9 cellular contexts compared by ENCODE assay signal in the genomic region with DNA sequence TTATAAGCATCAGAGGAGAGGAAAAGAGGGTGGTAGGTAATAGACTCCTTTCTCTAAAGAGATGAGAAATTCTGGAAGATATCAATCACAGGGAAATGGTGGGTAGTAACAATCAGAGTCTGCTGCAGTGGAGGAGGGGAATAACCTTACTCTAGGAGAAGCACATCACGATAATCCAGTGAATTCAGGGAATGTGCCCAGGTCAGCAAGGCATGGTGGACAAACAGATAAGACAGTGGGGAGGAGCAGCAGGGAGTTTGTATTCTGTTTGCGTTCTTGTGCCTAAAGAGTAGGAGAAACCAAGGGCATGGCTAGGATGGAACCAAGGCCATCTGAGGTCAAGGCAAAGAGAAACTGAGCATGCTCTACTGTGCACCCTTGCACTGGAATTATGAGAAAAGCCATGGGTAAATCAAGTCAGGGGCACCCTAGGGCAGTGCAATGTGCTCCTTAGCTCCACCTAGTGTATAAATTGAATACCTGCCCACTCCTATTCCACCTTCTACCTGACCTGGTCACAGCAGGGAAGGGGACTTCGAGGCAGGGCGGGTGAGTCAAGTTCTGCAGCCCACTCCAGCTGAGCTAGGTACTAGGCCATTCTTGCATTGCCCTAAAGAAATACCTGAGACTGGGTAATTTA. TPM values are rescaled to one million over a fixed set of nuclear protein-coding genes. Genes with fewer than 3 reads are reported as not detected.
DNase-seq lines count a peak whose midpoint lies in the region; ATAC-seq and TF ChIP-seq lines count a peak whose summit lies in the region.
"Had no signal": no experiment of that assay in that cellular context is flagged by ENCODE, and none has a peak within 500 bp of the region (broad histone marks: within the 10 kb centered on the region; RNA-seq: fewer than 3 reads in every experiment).

No MANE protein-coding gene starts in this region.

- H3K27me3 ChIP-seq in ovary = no peaks in the 10 kb centered on the region

- no peak for TF ChIP-seq POLR2A in ovary (IDR thresholded peaks at IDR 0.05)

- H3K36me3 Mint-ChIP-seq in nephron progenitor cell (ENCODE audit: low read depth) = peaks cover 3% of the 10 kb centered on the region

- H3K4me3 Mint-ChIP-seq in nephron progenitor cell = no peak overlapping the region
- H3K4me3 Mint-ChIP-seq: activated CD4-positive, alpha-beta memory T cell treated with anti-CD3 and anti-CD28 coated beads, Interleukin-2, amount 10 ng/mL, durations not matched to agents 7 days and 5 days had no signal

- TF ChIP-seq CTCF in 22Rv1 (IDR thresholded peaks at IDR 0.05) (peak; percentile 87), fibroblast of villous mesenchyme (IDR thresholded peaks at IDR 0.05; ENCODE audit: insufficient read depth, low read depth, low read length) (peak; percentile 48), ovary (IDR thresholded peaks at IDR 0.05) (no peak), nephron progenitor cell (IDR thresholded peaks at IDR 0.05) (no peak), coronary artery (IDR thresholded peaks at IDR 0.05) (no peak)

- peaks cover 8% of the 10 kb centered on the region for H3K4me1 Mint-ChIP-seq in nephron progenitor cell
- H3K4me1 Mint-ChIP-seq: activated CD4-positive, alpha-beta memory T cell treated with anti-CD3 and anti-CD28 coated beads, Interleukin-2, amount 10 ng/mL, durations not matched to agents 7 days and 5 days had no signal

- H3K4me3 ChIP-seq in fibroblast of villous mesenchyme (ENCODE audit: low read depth, low read length) (no peak overlapping the region), ovary (no peak overlapping the region), coronary artery (no peak overlapping the region)

- ATAC-seq in GM18502 (IDR thresholded peaks at IDR 0.05; ENCODE audit: poor library complexity, unreplicated experiment) = peak; percentile 57

- no peaks in the 10 kb centered on the region for H3K4me1 ChIP-seq in ovary (ENCODE audit: insufficient read depth)

- no peak for TF ChIP-seq EP300 in ovary (IDR thresholded peaks at IDR 0.05)

- no peaks in the 10 kb centered on the region for H3K9me3 ChIP-seq in ovary

- H3K27ac ChIP-seq in 22Rv1 (no peak overlapping the region), ovary (no peak overlapping the region), coronary artery (no peak overlapping the region)

- peaks cover 12% of the 10 kb centered on the region for H3K27me3 Mint-ChIP-seq in nephron progenitor cell (ENCODE audit: low read depth, poor library complexity)
- H3K27me3 Mint-ChIP-seq: activated CD4-positive, alpha-beta memory T cell treated with anti-CD3 and anti-CD28 coated beads, Interleukin-2, amount 10 ng/mL, durations not matched to agents 7 days and 5 days had no signal

- H3K9me3 Mint-ChIP-seq in nephron progenitor cell = peaks cover 19% of the 10 kb centered on the region
- H3K9me3 Mint-ChIP-seq: activated CD4-positive, alpha-beta memory T cell treated with anti-CD3 and anti-CD28 coated beads, Interleukin-2, amount 10 ng/mL, durations not matched to agents 7 days and 5 days had no signal

- peak; percentile 44 for DNase-seq in NCI-H748 (lab: John Stamatoyannopoulos, UW; ENCODE audit: unreplicated experiment)
- DNase-seq in fibroblast of villous mesenchyme (ENCODE audit: low read depth) = no peak
- no peak for DNase-seq in ovary
- DNase-seq in nephron progenitor cell = no peak
- DNase-seq in SK-N-DZ (ENCODE audit: low spot score) = no peak
- no peak for DNase-seq in coronary artery (ENCODE audit: low spot score)
- DNase-seq: activated CD4-positive, alpha-beta memory T cell treated with anti-CD3 and anti-CD28 coated beads, Interleukin-2, amount 10 ng/mL, durations not matched to agents 7 days and 5 days had no signal

- intact Hi-C loops in ovary (cut with DNase I) = no loop called here

- no peaks in the 10 kb centered on the region for H3K36me3 ChIP-seq in ovary

- no peak overlapping the region for H3K27ac Mint-ChIP-seq in nephron progenitor cell
- H3K27ac Mint-ChIP-seq: activated CD4-positive, alpha-beta memory T cell treated with anti-CD3 and anti-CD28 coated beads, Interleukin-2, amount 10 ng/mL, durations not matched to agents 7 days and 5 days had no signal

- WGBS in ovary, 3 donors = 68 to 77% (median 76%) methylated on average over 4 of the region's 4 CpGs

RNA-seq across cellular contexts. Expression of a gene that starts 31.6 kb away (rescaled TPM):
- total RNA-seq in fibroblast of villous mesenchyme (0.64 and 1.7 TPM in 2 replicates), ovary (10 to 100 TPM in 1 of 7 donors, 1 to 10 TPM in 6; 2.0 to 20.0 (median 4.8) TPM)
- polyA plus RNA-seq in ovary = 1 to 10 TPM; 1.0 to 2.7 TPM
- polyA plus RNA-seq in SK-N-DZ (2014; cell fraction: cytosol; rRNA removed) = 0.08 and 0.84 TPM in 2 replicates
- 0.11 and 0.39 TPM in 2 replicates for polyA plus RNA-seq in SK-N-DZ (2014; cell fraction: nucleus; rRNA removed)

Comparison
In these comparisons a context has a peak if more than half of its experiments do, and no peak if none do; other contexts are left out.
1. CTCF ChIP-seq: peak in 22Rv1 (single experiment) and fibroblast of villous mesenchyme (single experiment); none in ovary (0 of 3), nephron progenitor cell (single experiment) and coronary artery (single experiment).